Comparison of ENCODE assay signal across 1 cellular context in the genomic region with DNA sequence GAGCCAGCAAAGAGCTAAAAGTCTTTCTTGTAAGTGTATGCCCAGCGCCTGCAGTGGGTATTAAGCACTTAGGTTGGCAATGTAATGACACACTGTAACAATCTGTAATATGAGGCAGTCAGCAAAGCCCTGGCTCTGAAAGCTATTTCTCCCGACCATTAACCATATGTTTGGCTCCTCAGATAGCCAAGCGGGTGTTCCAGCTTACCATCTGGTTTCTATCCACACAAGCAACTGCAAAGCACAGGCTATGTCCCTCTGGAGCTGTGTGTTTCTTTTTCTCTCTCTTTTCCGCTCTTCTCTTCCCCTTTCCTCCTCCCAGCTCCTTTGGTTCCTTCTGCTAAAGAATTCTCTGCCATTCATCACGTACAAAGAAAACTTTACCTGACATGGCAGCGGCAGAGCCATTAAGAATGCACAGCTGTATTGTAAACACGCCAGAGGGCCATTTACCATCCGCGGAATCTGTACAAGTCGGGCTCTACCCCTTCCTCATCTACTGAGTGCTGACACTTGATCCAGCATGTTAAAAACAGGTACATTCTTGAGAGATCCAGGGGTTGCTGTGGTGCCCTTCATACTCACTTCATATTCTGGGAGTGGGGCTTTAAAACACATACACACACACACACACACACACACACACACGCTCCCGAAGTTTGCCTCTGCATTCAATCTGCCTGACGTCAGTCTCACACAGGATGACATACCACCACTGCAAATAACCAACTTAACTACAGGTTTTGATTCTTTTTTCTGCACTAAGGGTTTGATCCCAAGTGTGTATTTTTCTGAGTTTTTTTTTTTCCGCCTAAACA.
TF ChIP-seq lines count a peak whose summit lies in the region.

No MANE protein-coding gene starts in this region.

TF ChIP-seq in K562, 482 proteins besides CTCF, POLR2A, EP300 and RAD21 (continued from another document):
- TF ChIP-seq ZNF696 (CRISPR knock-in tag; conservative IDR thresholded peaks at IDR 0.05): no peak
- peak in 1 of 2 experiments; percentile 46; a peak in 1 of 4 replicates for TF ChIP-seq FOXA3 (CRISPR knock-in tag; conservative IDR thresholded peaks at IDR 0.05 in 1 of 2, IDR thresholded peaks at IDR 0.05 in 1 of 2)
- TF ChIP-seq, protein P1, sequence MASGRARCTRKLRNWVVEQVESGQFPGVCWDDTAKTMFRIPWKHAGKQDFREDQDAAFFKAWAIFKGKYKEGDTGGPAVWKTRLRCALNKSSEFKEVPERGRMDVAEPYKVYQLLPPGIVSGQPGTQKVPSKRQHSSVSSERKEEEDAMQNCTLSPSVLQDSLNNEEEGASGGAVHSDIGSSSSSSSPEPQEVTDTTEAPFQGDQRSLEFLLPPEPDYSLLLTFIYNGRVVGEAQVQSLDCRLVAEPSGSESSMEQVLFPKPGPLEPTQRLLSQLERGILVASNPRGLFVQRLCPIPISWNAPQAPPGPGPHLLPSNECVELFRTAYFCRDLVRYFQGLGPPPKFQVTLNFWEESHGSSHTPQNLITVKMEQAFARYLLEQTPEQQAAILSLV (tag; IDR thresholded peaks at IDR 0.05): no peak
- 0 out of 2 replicates have a peak, but pooled peaks have one; percentile 43 for TF ChIP-seq ZNF589 (CRISPR knock-in tag; IDR thresholded peaks at IDR 0.05; ENCODE audit: low read depth)
- TF ChIP-seq, protein P2, sequence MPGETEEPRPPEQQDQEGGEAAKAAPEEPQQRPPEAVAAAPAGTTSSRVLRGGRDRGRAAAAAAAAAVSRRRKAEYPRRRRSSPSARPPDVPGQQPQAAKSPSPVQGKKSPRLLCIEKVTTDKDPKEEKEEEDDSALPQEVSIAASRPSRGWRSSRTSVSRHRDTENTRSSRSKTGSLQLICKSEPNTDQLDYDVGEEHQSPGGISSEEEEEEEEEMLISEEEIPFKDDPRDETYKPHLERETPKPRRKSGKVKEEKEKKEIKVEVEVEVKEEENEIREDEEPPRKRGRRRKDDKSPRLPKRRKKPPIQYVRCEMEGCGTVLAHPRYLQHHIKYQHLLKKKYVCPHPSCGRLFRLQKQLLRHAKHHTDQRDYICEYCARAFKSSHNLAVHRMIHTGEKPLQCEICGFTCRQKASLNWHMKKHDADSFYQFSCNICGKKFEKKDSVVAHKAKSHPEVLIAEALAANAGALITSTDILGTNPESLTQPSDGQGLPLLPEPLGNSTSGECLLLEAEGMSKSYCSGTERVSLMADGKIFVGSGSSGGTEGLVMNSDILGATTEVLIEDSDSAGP (CRISPR knock-in tag; IDR thresholded peaks at IDR 0.05): peak; percentile 90
- TF ChIP-seq TEAD1 (CRISPR knock-in tag; IDR thresholded peaks at IDR 0.05): 0 out of 4 replicates have a peak, but pooled peaks of 1 of the 2 experiments have one; percentile 63
- TF ChIP-seq GABPB1 (CRISPR knock-in tag; IDR thresholded peaks at IDR 0.05): 0 out of 2 replicates have a peak, but pooled peaks have one; percentile 6
- 0 out of 2 replicates have a peak, but pooled peaks have one; percentile 5 for TF ChIP-seq TEAD2 (tag; IDR thresholded peaks at IDR 0.05)
- 0 out of 2 replicates have a peak, but pooled peaks have one; percentile 27 for TF ChIP-seq CREB1 (IDR thresholded peaks at IDR 0.05)
- 0 out of 2 replicates have a peak, but pooled peaks have one; percentile 27 for TF ChIP-seq CREB1 (CRISPR knock-in tag; IDR thresholded peaks at IDR 0.05)
- TF ChIP-seq ZNF232 (CRISPR knock-in tag; IDR thresholded peaks at IDR 0.05): no peak
- TF ChIP-seq JUN (IDR thresholded peaks at IDR 0.05; ENCODE audit: borderline replicate concordance, low read depth, low read length): no peak
- TF ChIP-seq JUN (CRISPR knock-in tag; IDR thresholded peaks at IDR 0.05; ENCODE audit: borderline replicate concordance): peak; percentile 36; the same call in 1 of the 2 replicates
- TF ChIP-seq, protein P3, sequence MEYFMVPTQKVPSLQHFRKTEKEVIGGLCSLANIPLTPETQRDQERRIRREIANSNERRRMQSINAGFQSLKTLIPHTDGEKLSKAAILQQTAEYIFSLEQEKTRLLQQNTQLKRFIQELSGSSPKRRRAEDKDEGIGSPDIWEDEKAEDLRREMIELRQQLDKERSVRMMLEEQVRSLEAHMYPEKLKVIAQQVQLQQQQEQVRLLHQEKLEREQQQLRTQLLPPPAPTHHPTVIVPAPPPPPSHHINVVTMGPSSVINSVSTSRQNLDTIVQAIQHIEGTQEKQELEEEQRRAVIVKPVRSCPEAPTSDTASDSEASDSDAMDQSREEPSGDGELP (CRISPR knock-in tag; IDR thresholded peaks at IDR 0.05; ENCODE audit: borderline replicate concordance): 0 out of 2 replicates have a peak, but pooled peaks have one; percentile 30
